ENCODE assay signal across 20 cellular contexts in genomic region chr20:57912227-57912582, GRCh38.
DNase-seq lines count a peak whose midpoint lies in the region; ATAC-seq, FAIRE-seq and TF ChIP-seq lines count a peak whose summit lies in the region.
"Had no signal": no experiment of that assay in that cellular context is flagged by ENCODE, and none has a peak within 500 bp of the region (broad histone marks: within the 10 kb centered on the region; RNA-seq: fewer than 3 reads in every experiment).

No MANE protein-coding gene starts in this region.

- H3K36me3 Mint-ChIP-seq in nephron (ENCODE audit: low read depth): no peaks in the 10 kb centered on the region
- H3K36me3 Mint-ChIP-seq: CD4-positive, alpha-beta memory T cell had no signal

- H3K9me3 ChIP-seq in right cardiac atrium (ENCODE audit: control insufficient read depth, low read length): no peaks in the 10 kb centered on the region
- no peaks in the 10 kb centered on the region for H3K9me3 ChIP-seq in spleen

- in situ Hi-C loops in ACHN (cut with HindIII; ENCODE audit: low pct_ligation_motif_present, low pct_unique_long_range_greater_than_20kb, low sequenced_read_pairs): no loop called here

- H3K27ac ChIP-seq in right cardiac atrium (ENCODE audit: low read length) (no peak overlapping the region), spleen (peak overlapping the region in 5 of 8 donors; percentile 10 to 59 (median 29))

- TF ChIP-seq CTCF in nephron (IDR thresholded peaks at IDR 0.05; ENCODE audit: unreplicated experiment in 3 of 3) (no peak), spleen (IDR thresholded peaks at IDR 0.05 in 8 of 11, conservative IDR thresholded peaks at IDR 0.05 in 3 of 11) (no peak)

- no peak overlapping the region for H3K4me3 ChIP-seq in right cardiac atrium (ENCODE audit: low read length)
- H3K4me3 ChIP-seq in spleen: no peak overlapping the region
- H3K4me3 ChIP-seq: A549, GM23338 had no signal

- H3K9me3 Mint-ChIP-seq in nephron: no peaks in the 10 kb centered on the region
- H3K9me3 Mint-ChIP-seq: CD4-positive, alpha-beta memory T cell; GM23338; H9 had no signal

- H3K4me1 ChIP-seq in right cardiac atrium (ENCODE audit: control insufficient read depth, insufficient read depth, low read length): no peaks in the 10 kb centered on the region
- peaks cover 0 to 17% (median 7%) of the 10 kb centered on the region in 6 donors for H3K4me1 ChIP-seq in spleen
- H3K4me1 ChIP-seq: A549 had no signal

- peaks cover 34% of the 10 kb centered on the region for H3K4me1 Mint-ChIP-seq in nephron
- H3K4me1 Mint-ChIP-seq: CD4-positive, alpha-beta memory T cell; GM23338 had no signal

- intact Hi-C loops in right cardiac atrium (cut with DNase I) (no loop called here), Right ventricle myocardium superior (cut with DNase I) (no loop called here), spleen (cut with DNase I; ENCODE audit: low total_unique reads) (no loop called here)

- 39% methylated on average over 6 of the region's 6 CpGs for WGBS in right cardiac atrium
- 24 to 59% (median 53%) methylated on average over 6 of the region's 6 CpGs for WGBS in spleen, 5 donors

- H3K27me3 Mint-ChIP-seq in nephron (ENCODE audit: low read depth): no peaks in the 10 kb centered on the region

- H3K27ac Mint-ChIP-seq in nephron: peak overlapping the region in 2 of 3 experiments; percentile 6 to 55
- H3K27ac Mint-ChIP-seq: GM23338, H9 had no signal

- no peak overlapping the region for H3K4me3 Mint-ChIP-seq in nephron
- H3K4me3 Mint-ChIP-seq: CD4-positive, alpha-beta memory T cell; GM23338; H9 had no signal

- H3K27me3 ChIP-seq in right cardiac atrium (ENCODE audit: control insufficient read depth, insufficient read depth): no peaks in the 10 kb centered on the region
- peaks cover 0 to 18% (median 0%) of the 10 kb centered on the region in 7 donors for H3K27me3 ChIP-seq in spleen (replicated peaks in 1 of 7)

- peak; percentile 44 to 86 for ATAC-seq in right cardiac atrium
- ATAC-seq in Right ventricle myocardium superior (ENCODE audit: poor library complexity): no peak
- ATAC-seq: A549, GM23338, HCT116 had no signal

- TF ChIP-seq POLR2A in spleen (IDR thresholded peaks at IDR 0.05): no peak

- peak; percentile 85 for FAIRE-seq in HTR-8/SVneo (lab: Jason Lieb, UNC)
- FAIRE-seq: A549, G401.6, GM12892, GM19239 had no signal

- no peaks in the 10 kb centered on the region for H3K36me3 ChIP-seq in spleen

- peak in 1 of 3 donors; percentile 31 for DNase-seq in right cardiac atrium
- no peak for DNase-seq in Right ventricle myocardium superior
- DNase-seq in HTR-8/SVneo (ENCODE audit: insufficient read length, low spot score): no peak
- DNase-seq in spleen: no peak
- no peak for DNase-seq in ACHN
- DNase-seq in activated naive CD4-positive, alpha-beta T cell treated with Interleukin-2 at 50 U/mL for 16 hours: no peak
- DNase-seq: 8988T; C1 segment of cervical spinal cord; Calu3; CD4-positive, alpha-beta memory T cell; COR-L47; DND-41; H9 had no signal
